ENCODE assay signal across 8 cellular contexts in the genomic region with DNA sequence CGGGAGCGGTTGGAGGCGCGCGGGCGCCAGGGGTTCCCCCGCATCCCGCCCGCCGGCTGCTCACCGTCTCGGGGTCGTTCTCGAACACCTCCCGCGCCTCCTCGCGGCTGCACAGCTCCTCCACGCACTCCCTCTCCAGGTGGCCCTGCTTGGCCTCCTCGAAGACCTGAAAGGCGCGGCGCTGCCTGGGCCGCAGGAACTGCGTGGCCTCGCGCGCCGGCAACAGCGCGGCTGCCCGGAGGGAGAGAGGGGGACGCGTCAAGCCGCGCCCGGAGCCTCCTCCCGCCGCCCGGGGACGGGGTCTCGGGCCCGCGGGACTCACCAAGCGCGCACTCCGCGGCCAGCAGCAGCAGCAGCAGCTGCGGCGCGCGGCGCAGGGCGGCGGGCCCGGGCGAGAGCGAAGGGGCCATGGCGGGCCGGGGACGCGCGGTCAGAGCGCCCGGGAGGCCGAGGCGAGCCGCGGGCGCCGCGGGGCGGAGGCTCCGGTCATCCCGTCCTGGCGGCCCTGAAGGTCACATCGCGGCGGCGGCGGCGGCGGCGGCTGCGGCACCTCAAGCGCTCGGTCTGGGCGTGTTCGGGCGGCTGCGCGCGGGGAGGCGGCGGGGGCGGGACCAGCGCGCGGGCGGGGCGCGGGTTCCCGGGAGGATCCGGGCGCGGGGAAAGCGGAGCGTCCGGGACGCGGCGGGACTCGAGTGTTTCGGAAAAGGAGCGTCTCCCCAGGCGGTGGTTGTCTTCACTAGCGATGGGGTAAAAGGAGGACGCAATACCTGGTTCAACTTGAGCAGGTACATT. TPM values are rescaled to one million over a fixed set of nuclear protein-coding genes. Genes with fewer than 3 reads are reported as not detected.
A peak's percentile ranks its signal among the peaks of the same experiment; 100 is the strongest.
DNase-seq lines count a peak whose midpoint lies in the region; ATAC-seq lines count a peak whose summit lies in the region.

A gene (minus strand): TSS at position 566 of the 792 bp plus-strand sequence. CDS start 156 bp downstream, at position 410.

- DNase-seq in activated CD4-positive, CD25-positive, alpha-beta regulatory T cell (lab: John Stamatoyannopoulos, UW): no peak
- peak; percentile 40 for DNase-seq in NCI-H1092 (lab: John Stamatoyannopoulos, UW)
- DNase-seq in astrocyte of the hippocampus (ENCODE audit: low read depth, low spot score): peak; percentile 82
- DNase-seq in hepatic stellate cell (ENCODE audit: low spot score): peak; percentile 73
- no peak for DNase-seq in pulmonary artery endothelial cell (ENCODE audit: low read depth, low spot score)

- ATAC-seq in activated CD4-positive, CD25-positive, alpha-beta regulatory T cell treated with anti-CD3 and anti-CD28 coated beads, Interleukin-2, amount 50 U/mL, for 24 hours: peak; percentile 44 to 49
- ATAC-seq in HG03039 (IDR thresholded peaks at IDR 0.05; ENCODE audit: unreplicated experiment): no peak
- ATAC-seq in GM18907 (IDR thresholded peaks at IDR 0.05; ENCODE audit: unreplicated experiment): no peak

RNA-seq across cellular contexts. Expression of the gene that starts here (rescaled TPM):
- total RNA-seq in pulmonary artery endothelial cell: 92.5 and 127 TPM in 2 replicates

Comparison
In these comparisons a context has a peak if more than half of its experiments do, and no peak if none do; other contexts are left out.
1. ATAC-seq: peak in activated CD4-positive, CD25-positive, alpha-beta regulatory T cell treated with anti-CD3 and anti-CD28 coated beads, Interleukin-2, amount 50 U/mL, for 24 hours (2 of 2); none in HG03039 (single experiment) and GM18907 (single experiment).
2. DNase-seq: peak in NCI-H1092 (single experiment), astrocyte of the hippocampus (single experiment) and hepatic stellate cell (single experiment); none in activated CD4-positive, CD25-positive, alpha-beta regulatory T cell (0 of 4) and pulmonary artery endothelial cell (single experiment).